In genomic region chr5:171431251-171431777, GRCh38 we compare ENCODE assay signal across 1 cellular context.
TF ChIP-seq lines count a peak whose summit lies in the region.

No MANE protein-coding gene starts in this region.

TF ChIP-seq in WTC11, 78 proteins besides CTCF, POLR2A, EP300 and RAD21 (continued from another document):
- no peak for TF ChIP-seq ZNF532 (CRISPR knock-in tag; IDR thresholded peaks at IDR 0.05; ENCODE audit: borderline replicate concordance)
- no peak for TF ChIP-seq ZNF263 (CRISPR knock-in tag; IDR thresholded peaks at IDR 0.05; ENCODE audit: low read depth)
TF ChIP-seq in WTC11: peak in this region for 0.
